In the genomic region with DNA sequence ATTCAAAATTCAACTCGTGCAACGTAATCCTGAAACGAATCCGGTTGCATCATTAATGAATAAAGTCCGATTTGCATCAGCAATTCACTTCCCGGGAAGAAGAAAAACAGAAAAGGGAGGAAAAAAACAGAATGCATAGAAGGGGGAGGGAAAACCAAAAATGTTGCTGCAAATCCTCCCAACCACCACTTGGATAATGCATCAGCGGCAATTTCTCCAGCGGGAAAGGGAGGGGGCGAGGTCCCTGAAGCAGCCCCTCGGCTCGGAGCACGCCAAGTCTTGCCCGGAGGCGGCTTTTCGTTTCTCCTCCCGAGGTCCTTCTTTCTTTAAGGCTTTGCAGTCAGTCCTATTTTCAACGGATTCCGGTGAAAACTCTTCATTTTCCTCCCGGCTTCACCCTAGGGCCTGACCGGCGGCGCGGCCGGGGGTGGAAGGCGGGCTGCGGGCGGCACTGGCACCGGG, we compare ENCODE assay signal across 8 cellular contexts. TPM values are rescaled to one million over a fixed set of nuclear protein-coding genes. Genes with fewer than 3 reads are reported as not detected.
DNase-seq lines count a peak whose midpoint lies in the region; ATAC-seq and TF ChIP-seq lines count a peak whose summit lies in the region.

No MANE protein-coding gene starts in this region.

- TF ChIP-seq CTCF in NB4 (IDR thresholded peaks at IDR 0.05; ENCODE audit: low read depth, low read length): no peak

- H3K4me3 ChIP-seq in NB4 (ENCODE audit: low read depth, low read length) (peak overlapping the region; percentile 79), esophagus (ENCODE audit: low read depth in 1 of 2, low read length in 2 of 2) (peak overlapping the region; percentile 77 to 89), mucosa of rectum (ENCODE audit: low read length in 2 of 2) (peak overlapping the region; percentile 89 to 92)

- peak; percentile 55 for DNase-seq in SIG-M5 treated with dmso at 0.1 percent for 504 hours (lab: John Stamatoyannopoulos, UW; ENCODE audit: unreplicated experiment)
- DNase-seq in SIG-M5 (lab: John Stamatoyannopoulos, UW): no peak
- peak; percentile 67 for DNase-seq in NB4 (ENCODE audit: low read depth)
- peak; percentile 12 to 20 for DNase-seq in activated CD4-positive, alpha-beta T cell treated with anti-CD3 and anti-CD28 coated beads, Interleukin-2, amount 50 U/mL, for 48 hours
- DNase-seq in ureter (ENCODE audit: low spot score): peak; percentile 45

- peak overlapping the region; percentile 82 to 96 for H3K9ac ChIP-seq in mucosa of rectum (ENCODE audit: low read depth in 1 of 2, low read length in 2 of 2)

- no peak for TF ChIP-seq POLR2A in NB4 (IDR thresholded peaks at IDR 0.05; ENCODE audit: extremely low read depth, insufficient read length)

- H3K27me3 ChIP-seq in esophagus (ENCODE audit: control insufficient read depth in 1 of 2, insufficient read depth in 2 of 2, low read length in 2 of 2): no peaks in the 10 kb centered on the region
- no peaks in the 10 kb centered on the region for H3K27me3 ChIP-seq in mucosa of rectum (ENCODE audit: control insufficient read depth in 2 of 2, insufficient read depth in 2 of 2, low read length in 2 of 2)

- no peak for ATAC-seq in HG03571 (IDR thresholded peaks at IDR 0.05; ENCODE audit: unreplicated experiment)

- H3K9me3 ChIP-seq in esophagus (ENCODE audit: control insufficient read depth in 2 of 2, insufficient read depth in 1 of 2, low read depth in 1 of 2, low read length in 1 of 2) (no peaks in the 10 kb centered on the region), mucosa of rectum (ENCODE audit: control insufficient read depth in 2 of 2, low read length in 2 of 2) (no peaks in the 10 kb centered on the region)

- H3K4me1 ChIP-seq in esophagus (ENCODE audit: control insufficient read depth in 2 of 2, insufficient read depth in 2 of 2, low read length in 1 of 2): no peaks in the 10 kb centered on the region
- peaks cover 14 to 24% of the 10 kb centered on the region in 2 donors for H3K4me1 ChIP-seq in mucosa of rectum (ENCODE audit: control insufficient read depth in 2 of 2, insufficient read depth in 2 of 2, low read length in 2 of 2)

- H3K36me3 ChIP-seq in esophagus (ENCODE audit: control insufficient read depth in 2 of 2, insufficient read depth in 2 of 2, low read length in 1 of 2) (no peaks in the 10 kb centered on the region), mucosa of rectum (ENCODE audit: control insufficient read depth in 2 of 2, insufficient read depth in 2 of 2, low read length in 2 of 2) (no peaks in the 10 kb centered on the region)

- 1 to 3% methylated on average over 28 of the region's 28 CpGs for WGBS in esophagus, 2 donors

- peak overlapping the region; percentile 84 to 85 for H3K27ac ChIP-seq in esophagus (ENCODE audit: low read depth in 2 of 2, low read length in 1 of 2)
- peak overlapping the region; percentile 90 to 94 for H3K27ac ChIP-seq in mucosa of rectum (ENCODE audit: low read depth in 2 of 2, low read length in 2 of 2)

RNA-seq across cellular contexts. Expression of a gene that starts 0.7 kb away (rescaled TPM):
- polyA plus RNA-seq in esophagus: 1 to 10 TPM; 2.5 to 3.6 TPM
- 51.5 TPM for total RNA-seq in ureter
